Comparison of ENCODE assay signal across 8 cellular contexts in the genomic region with DNA sequence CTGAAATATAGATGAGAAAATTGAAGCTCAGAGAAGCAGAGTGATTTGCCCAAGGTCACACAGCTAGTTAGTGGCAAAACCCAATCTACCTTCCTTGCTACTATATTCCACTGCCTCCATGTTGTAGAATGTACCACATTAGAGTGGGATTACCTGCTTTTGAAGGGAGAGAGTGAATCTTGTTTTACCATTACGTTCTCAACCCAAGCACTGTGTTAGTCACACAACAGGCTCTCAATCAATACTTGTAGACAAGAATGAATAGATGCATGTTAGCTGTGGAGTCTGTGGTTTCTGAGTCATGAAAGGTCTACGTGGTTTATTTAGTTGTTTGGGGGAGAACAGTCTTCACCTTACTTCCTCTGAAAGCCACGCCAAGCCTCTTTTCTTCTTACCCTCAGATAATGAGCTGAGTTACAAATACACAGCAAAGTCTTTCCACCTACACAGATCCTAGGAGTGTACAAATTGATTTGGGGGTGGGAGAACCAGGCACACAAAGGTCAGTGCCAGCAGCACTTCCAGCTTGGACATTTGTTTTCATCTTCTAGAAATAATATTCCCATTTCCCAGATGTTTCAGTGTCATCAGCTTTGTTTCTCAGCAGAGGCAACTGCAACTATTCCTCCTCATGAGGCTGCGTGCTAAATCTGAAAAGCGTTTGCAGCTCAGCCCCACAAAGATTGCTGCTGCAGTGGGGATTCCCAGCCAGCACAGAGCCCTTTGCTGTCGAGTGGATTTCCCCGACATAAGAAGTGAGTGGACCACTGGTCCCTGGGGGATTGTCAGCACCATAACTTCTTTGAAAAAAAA.
DNase-seq lines count a peak whose midpoint lies in the region; ATAC-seq and TF ChIP-seq lines count a peak whose summit lies in the region.

No MANE protein-coding gene starts in this region.

- no peaks in the 10 kb centered on the region for H3K9me3 Mint-ChIP-seq in MCF 10A (ENCODE audit: unreplicated experiment)
- no peaks in the 10 kb centered on the region for H3K9me3 Mint-ChIP-seq in activated CD4-positive, alpha-beta T cell treated with anti-CD3 and anti-CD28 coated beads, Interleukin-2, amount 10 ng/mL, durations not matched to agents 7 days and 5 days

- no TSS peak for BruUV-seq in MCF 10A (replicated peaks; lab: Mats Ljungman, UMichigan)

- TF ChIP-seq POLR2A in breast epithelium (IDR thresholded peaks at IDR 0.05), result no peak

- H3K36me3 ChIP-seq in breast epithelium, result no peaks in the 10 kb centered on the region

- intact Hi-C loops in MCF 10A (cut with micrococcal nuclease) (no loop called here), breast epithelium (cut with DNase I; ENCODE audit: low total_unique reads) (no loop called here)

- DNase-seq in MCF 10A (ENCODE audit: unreplicated experiment), result peak; percentile 71
- DNase-seq in breast epithelium (ENCODE audit: low spot score in 2 of 2), result no peak
- peak; percentile 81 for DNase-seq in activated CD4-positive, alpha-beta T cell treated with anti-CD3 and anti-CD28 coated beads, Interleukin-2, amount 10 ng/mL, durations not matched to agents 7 days and 5 days
- peak; percentile 76 to 90 for DNase-seq in foreskin keratinocyte
- DNase-seq in NCI-H128 (lab: John Stamatoyannopoulos, UW; ENCODE audit: unreplicated experiment), result no peak
- DNase-seq in NCI-H1105 treated with DMSO at 0.1 percent for 48 hours (lab: John Stamatoyannopoulos, UW), result no peak
- DNase-seq in NCI-H82 (lab: John Stamatoyannopoulos, UW), result no peak

- H3K36me3 Mint-ChIP-seq in MCF 10A (ENCODE audit: insufficient read depth, unreplicated experiment), result no peaks in the 10 kb centered on the region
- H3K36me3 Mint-ChIP-seq in activated CD4-positive, alpha-beta T cell treated with anti-CD3 and anti-CD28 coated beads, Interleukin-2, amount 10 ng/mL, durations not matched to agents 7 days and 5 days (ENCODE audit: low read depth), result no peaks in the 10 kb centered on the region

- H3K9me3 ChIP-seq in breast epithelium, result no peaks in the 10 kb centered on the region

- H3K4me1 ChIP-seq in breast epithelium (no peaks in the 10 kb centered on the region), foreskin keratinocyte (peaks cover 5% of the 10 kb centered on the region)

- no peak for TF ChIP-seq CTCF in MCF 10A (IDR thresholded peaks at IDR 0.05; ENCODE audit: unreplicated experiment)
- no peak for TF ChIP-seq CTCF in breast epithelium (IDR thresholded peaks at IDR 0.05)
- TF ChIP-seq CTCF in foreskin keratinocyte (conservative IDR thresholded peaks at IDR 0.05), result no peak

- CTCF ChIA-PET in MCF 10A (lab: Yijun Ruan, JAX), result no interaction called here
- CTCF ChIA-PET in activated CD4-positive, alpha-beta T cell treated with anti-CD3 and anti-CD28 coated beads, Interleukin-2, amount 10 ng/mL, durations not matched to agents 7 days and 5 days (lab: Charles Lee), result interaction anchor here (0.7 to 4.3 kb wide), 17 partner anchors 8 to 488 kb away, joined by 3 to 13 read pairs (median 3); a partner anchor contains a TSS

- H3K4me3 ChIP-seq in breast epithelium, result no peak overlapping the region

- no peak overlapping the region for H3K27ac ChIP-seq in breast epithelium
- H3K27ac ChIP-seq in foreskin keratinocyte, result no peak overlapping the region

- no peaks in the 10 kb centered on the region for H3K27me3 ChIP-seq in breast epithelium
- peaks cover 43% of the 10 kb centered on the region for H3K27me3 ChIP-seq in foreskin keratinocyte

- peak; percentile 78 for ATAC-seq in HG03442 (IDR thresholded peaks at IDR 0.05; ENCODE audit: unreplicated experiment)
- peak; percentile 99 for ATAC-seq in foreskin keratinocyte

- no peak overlapping the region for H3K27ac Mint-ChIP-seq in MCF 10A (ENCODE audit: low read depth, unreplicated experiment)
- H3K27ac Mint-ChIP-seq in activated CD4-positive, alpha-beta T cell treated with anti-CD3 and anti-CD28 coated beads, Interleukin-2, amount 10 ng/mL, durations not matched to agents 7 days and 5 days, result no peak overlapping the region

- POLR2A ChIA-PET in MCF 10A (lab: Yijun Ruan, JAX), result no interaction called here
- POLR2A ChIA-PET in activated CD4-positive, alpha-beta T cell treated with anti-CD3 and anti-CD28 coated beads, Interleukin-2, amount 10 ng/mL, durations not matched to agents 7 days and 5 days (lab: Charles Lee), result interaction anchor here (0.5 to 0.8 kb wide), 4 partner anchors 52 to 832 kb away, joined by 3 read pairs; a partner anchor contains a TSS

- peaks cover 10% of the 10 kb centered on the region for H3K4me1 Mint-ChIP-seq in MCF 10A (ENCODE audit: insufficient read depth, unreplicated experiment)
- H3K4me1 Mint-ChIP-seq in activated CD4-positive, alpha-beta T cell treated with anti-CD3 and anti-CD28 coated beads, Interleukin-2, amount 10 ng/mL, durations not matched to agents 7 days and 5 days, result peaks cover 16% of the 10 kb centered on the region

- no peak overlapping the region for H3K4me3 Mint-ChIP-seq in MCF 10A (ENCODE audit: unreplicated experiment)
- peak overlapping the region; percentile 48 for H3K4me3 Mint-ChIP-seq in activated CD4-positive, alpha-beta T cell treated with anti-CD3 and anti-CD28 coated beads, Interleukin-2, amount 10 ng/mL, durations not matched to agents 7 days and 5 days

- H3K27me3 Mint-ChIP-seq in MCF 10A (ENCODE audit: insufficient read depth, unreplicated experiment), result no peaks in the 10 kb centered on the region
- H3K27me3 Mint-ChIP-seq in activated CD4-positive, alpha-beta T cell treated with anti-CD3 and anti-CD28 coated beads, Interleukin-2, amount 10 ng/mL, durations not matched to agents 7 days and 5 days, result peaks cover 10% of the 10 kb centered on the region

Comparison
In these comparisons a context has a peak if more than half of its experiments do, and no peak if none do; other contexts are left out.
1. DNase-seq: peak in MCF 10A (single experiment), activated CD4-positive, alpha-beta T cell treated with anti-CD3 and anti-CD28 coated beads, Interleukin-2, amount 10 ng/mL, durations not matched to agents 7 days and 5 days (single experiment) and foreskin keratinocyte (2 of 2); none in breast epithelium (0 of 2), NCI-H128 (single experiment), NCI-H1105 treated with DMSO at 0.1 percent for 48 hours (single experiment) and NCI-H82 (single experiment).